In the genomic region with DNA sequence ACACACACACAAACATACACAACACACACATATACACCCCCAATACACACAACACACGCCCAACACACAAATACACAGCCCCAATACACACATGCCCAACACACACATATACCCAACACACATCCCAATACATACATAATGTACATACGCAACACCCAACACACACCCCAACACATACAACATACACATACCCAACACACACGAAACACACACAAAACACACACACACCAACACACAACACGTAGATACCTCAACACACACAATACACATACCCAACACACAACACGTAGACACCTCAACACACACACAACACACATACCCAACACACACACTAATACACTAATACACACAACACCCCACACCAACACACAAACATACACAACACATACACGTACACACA, we compare ENCODE assay signal across 26 cellular contexts. TPM values are rescaled to one million over a fixed set of nuclear protein-coding genes. Genes with fewer than 3 reads are reported as not detected.
"Had no signal": no experiment of that assay in that cellular context is flagged by ENCODE, and none has a peak within 500 bp of the region (broad histone marks: within the 10 kb centered on the region; RNA-seq: fewer than 3 reads in every experiment).

No MANE protein-coding gene starts in this region.

- H3K9me3 ChIP-seq: body of pancreas, left lung, psoas muscle, suprapubic skin, transverse colon, vagina had no signal

- H3K4me3 Mint-ChIP-seq: activated naive CD8-positive, alpha-beta T cell; stimulated activated naive CD8-positive, alpha-beta T cell treated with anti-CD3 and anti-CD28 coated beads, Interleukin-15, amount 100 ng/mL, for 72 hours; T-helper 17 cell; WTC11 had no signal

- FAIRE-seq: small intestine, TTC549 had no signal

- H3K36me3 ChIP-seq: left lung, suprapubic skin, transverse colon, vagina had no signal

- H3K4me3 ChIP-seq: body of pancreas, dorsolateral prefrontal cortex, left lung, psoas muscle, suprapubic skin, transverse colon, vagina had no signal

- H3K4me1 ChIP-seq: left lung, psoas muscle, suprapubic skin, transverse colon, vagina had no signal

- H3K27ac ChIP-seq: body of pancreas, dorsolateral prefrontal cortex, epithelial cell of prostate, left lung, psoas muscle, suprapubic skin, transverse colon, vagina had no signal

- H3K27ac Mint-ChIP-seq: activated naive CD8-positive, alpha-beta T cell; stimulated activated naive CD8-positive, alpha-beta T cell treated with anti-CD3 and anti-CD28 coated beads, Interleukin-15, amount 100 ng/mL, for 72 hours; T-helper 17 cell; WTC11 had no signal

- H3K4me1 Mint-ChIP-seq: T-helper 17 cell had no signal

- H3K27me3 ChIP-seq: body of pancreas, dorsolateral prefrontal cortex, vagina had no signal

- ATAC-seq: body of pancreas; left lung; psoas muscle; right cardiac atrium; stimulated activated naive CD8-positive, alpha-beta T cell treated with anti-CD3 and anti-CD28 coated beads, Interleukin-15, amount 100 ng/mL, for 72 hours; T-helper 17 cell; WTC11 had no signal

- H3K36me3 Mint-ChIP-seq: activated naive CD8-positive, alpha-beta T cell had no signal

- DNase-seq: activated CD4-positive, alpha-beta T cell treated with anti-CD3 and anti-CD28 coated beads for 4 hours; activated CD8-positive, alpha-beta memory T cell treated with anti-CD3 and anti-CD28 coated beads, Interleukin-2, amount 50 U/mL, for 48 hours; activated gamma-delta T cell; activated T-cell treated with anti-CD3 and anti-CD28 coated beads, Interleukin-2, amount 50 U/mL, for 48 hours; amygdala; body of pancreas; caudate nucleus; dorsolateral prefrontal cortex; foreskin melanocyte; head of caudate nucleus; left lung; midbrain; psoas muscle; right cardiac atrium; small intestine; stimulated activated CD4-positive, alpha-beta T cell treated with anti-CD3 and anti-CD28 coated beads, Interleukin-15, amount 100 ng/mL, for 24 hours; stimulated activated CD4-positive, alpha-beta T cell treated with anti-CD3 and anti-CD28 coated beads, Interleukin-4, amount 100 ng/mL, for 1 hour; stimulated activated naive CD8-positive, alpha-beta T cell treated with anti-CD3 and anti-CD28 coated beads, Interleukin-15, amount 100 ng/mL, for 72 hours; T-helper 17 cell; transverse colon had no signal

RNA-seq across cellular contexts. Expression of a gene that starts 41.2 kb away (rescaled TPM):
- total RNA-seq: T-helper 17 cell had no signal
